Comparison of ENCODE assay signal across 24 cellular contexts in the genomic region with DNA sequence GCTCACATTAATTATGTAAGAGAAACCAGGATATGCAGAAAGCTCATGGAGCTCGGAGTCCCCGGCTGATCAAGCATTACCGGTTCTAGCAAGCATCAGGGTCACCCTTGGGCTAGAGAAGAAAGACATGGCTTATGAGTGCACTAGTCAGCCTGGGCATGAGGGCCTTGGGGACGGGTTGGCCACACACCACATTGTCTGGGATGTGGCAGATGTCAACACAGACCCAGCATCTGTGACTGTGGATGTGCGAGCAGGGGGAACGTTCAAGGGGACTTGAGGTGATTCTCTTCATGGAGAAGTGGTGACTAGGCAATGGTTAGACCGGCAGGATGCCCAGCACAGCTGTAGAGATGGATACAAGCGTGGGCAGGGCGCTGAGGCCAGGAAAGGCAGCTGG. TPM values are rescaled to one million over a fixed set of nuclear protein-coding genes. Genes with fewer than 3 reads are reported as not detected.
DNase-seq lines count a peak whose midpoint lies in the region; ATAC-seq and TF ChIP-seq lines count a peak whose summit lies in the region.
"Had no signal": no experiment of that assay in that cellular context is flagged by ENCODE, and none has a peak within 500 bp of the region (broad histone marks: within the 10 kb centered on the region; RNA-seq: fewer than 3 reads in every experiment).

No MANE protein-coding gene starts in this region.

- no peaks in the 10 kb centered on the region for H4K20me1 ChIP-seq in OCI-LY7 (ENCODE audit: insufficient read depth, low read length)

- no peaks in the 10 kb centered on the region for H3K4me1 Mint-ChIP-seq in activated CD8-positive, alpha-beta T cell treated with anti-CD3 and anti-CD28 coated beads for 36 hours (ENCODE audit: low read depth)
- peaks cover 17% of the 10 kb centered on the region for H3K4me1 Mint-ChIP-seq in glutamatergic neuron (ENCODE audit: low read depth, unreplicated experiment)
- H3K4me1 Mint-ChIP-seq in type B pancreatic cell (ENCODE audit: unreplicated experiment) = no peaks in the 10 kb centered on the region
- H3K4me1 Mint-ChIP-seq: neural progenitor cell had no signal

- no peaks in the 10 kb centered on the region for H3K9me3 ChIP-seq in HAP-1
- H3K9me3 ChIP-seq in OCI-LY7 (ENCODE audit: low read length) = no peaks in the 10 kb centered on the region
- H3K9me3 ChIP-seq: mucosa of descending colon had no signal

- peak overlapping the region; percentile 46 for H3K27ac Mint-ChIP-seq in activated CD8-positive, alpha-beta T cell treated with anti-CD3 and anti-CD28 coated beads for 36 hours
- peak overlapping the region; percentile 99 for H3K27ac Mint-ChIP-seq in glutamatergic neuron (ENCODE audit: unreplicated experiment)
- H3K27ac Mint-ChIP-seq in type B pancreatic cell = peak overlapping the region; percentile 74
- H3K27ac Mint-ChIP-seq: activated CD4-positive, alpha-beta T cell treated with anti-CD3 and anti-CD28 coated beads, Interleukin-2, amount 10 ng/mL, durations not matched to agents 7 days and 5 days; activated naive CD8-positive, alpha-beta T cell treated with anti-CD3 and anti-CD28 coated beads, Interleukin-2, amount 50 U/mL, for 24 hours; neural progenitor cell had no signal

- H3K4me2 ChIP-seq in OCI-LY7 (ENCODE audit: low read length) = no peak overlapping the region
- H3K4me2 ChIP-seq: neural progenitor cell had no signal

- no peaks in the 10 kb centered on the region for H3K9me3 Mint-ChIP-seq in activated CD8-positive, alpha-beta T cell treated with anti-CD3 and anti-CD28 coated beads for 36 hours
- H3K9me3 Mint-ChIP-seq in glutamatergic neuron (ENCODE audit: unreplicated experiment) (peaks cover 15% of the 10 kb centered on the region), type B pancreatic cell (no peaks in the 10 kb centered on the region)
- H3K9me3 Mint-ChIP-seq: activated CD4-positive, alpha-beta T cell treated with anti-CD3 and anti-CD28 coated beads, Interleukin-2, amount 10 ng/mL, durations not matched to agents 7 days and 5 days; activated naive CD8-positive, alpha-beta T cell treated with anti-CD3 and anti-CD28 coated beads, Interleukin-2, amount 50 U/mL, for 24 hours; CD4-positive, CD25-positive, alpha-beta regulatory T cell; neural progenitor cell had no signal

- no peak overlapping the region for H3K4me3 Mint-ChIP-seq in activated CD8-positive, alpha-beta T cell treated with anti-CD3 and anti-CD28 coated beads for 36 hours
- peak overlapping the region; percentile 74 for H3K4me3 Mint-ChIP-seq in glutamatergic neuron (ENCODE audit: unreplicated experiment)
- H3K4me3 Mint-ChIP-seq in type B pancreatic cell = no peak overlapping the region
- H3K4me3 Mint-ChIP-seq: activated CD4-positive, alpha-beta T cell treated with anti-CD3 and anti-CD28 coated beads, Interleukin-2, amount 10 ng/mL, durations not matched to agents 7 days and 5 days; activated naive CD8-positive, alpha-beta T cell treated with anti-CD3 and anti-CD28 coated beads, Interleukin-2, amount 50 U/mL, for 24 hours; CD4-positive, CD25-positive, alpha-beta regulatory T cell; neural progenitor cell had no signal

- intact Hi-C loops in Right ventricle myocardium inferior (cut with DNase I) = no loop called here
- intact Hi-C loops in cardiac septum (cut with DNase I) = loop anchor here (5.0 kb wide), 1 partner anchor 35 kb away; a partner anchor contains a TSS
- intact Hi-C loops in activated CD8-positive, alpha-beta T cell treated with anti-CD3 and anti-CD28 coated beads for 36 hours (cut with micrococcal nuclease) = no loop called here
- intact Hi-C loops in OCI-LY7 (cut with micrococcal nuclease; ENCODE audit: unreplicated experiment) = no loop called here

- H3K27me3 ChIP-seq in HAP-1 (ENCODE audit: low read depth) = no peaks in the 10 kb centered on the region
- H3K27me3 ChIP-seq: foreskin keratinocyte, neural progenitor cell had no signal

- CTCF ChIA-PET in activated CD8-positive, alpha-beta T cell treated with anti-CD3 and anti-CD28 coated beads for 36 hours (lab: Charles Lee) = no interaction called here
- CTCF ChIA-PET in OCI-LY7 (lab: Charles Lee; ENCODE audit: unreplicated experiment) = no interaction called here

- no peaks in the 10 kb centered on the region for H3K79me2 ChIP-seq in OCI-LY7 (ENCODE audit: insufficient read depth, low read depth, low read length)

- H3K9me2 ChIP-seq in OCI-LY7 (ENCODE audit: insufficient read depth, low read length) = no peaks in the 10 kb centered on the region

- H3K36me3 ChIP-seq in HAP-1 (replicated peaks) (peaks cover 50% of the 10 kb centered on the region), OCI-LY7 (ENCODE audit: insufficient read depth, low read length) (peaks cover 74% of the 10 kb centered on the region)
- H3K36me3 ChIP-seq: neural progenitor cell had no signal

- BruUV-seq in OCI-LY7 (replicated peaks; lab: Mats Ljungman, UMichigan) = no TSS peak

- no peak for ATAC-seq in Right ventricle myocardium inferior
- no peak for ATAC-seq in activated CD8-positive, alpha-beta T cell treated with anti-CD3 and anti-CD28 coated beads for 36 hours
- ATAC-seq: activated naive CD8-positive, alpha-beta T cell treated with anti-CD3 and anti-CD28 coated beads, Interleukin-2, amount 50 U/mL, for 24 hours; GM12878; HepG2 had no signal

- H3K27me3 Mint-ChIP-seq in activated CD8-positive, alpha-beta T cell treated with anti-CD3 and anti-CD28 coated beads for 36 hours = no peaks in the 10 kb centered on the region
- peaks cover 15% of the 10 kb centered on the region for H3K27me3 Mint-ChIP-seq in glutamatergic neuron (ENCODE audit: unreplicated experiment)
- no peaks in the 10 kb centered on the region for H3K27me3 Mint-ChIP-seq in type B pancreatic cell
- H3K27me3 Mint-ChIP-seq: activated CD4-positive, alpha-beta T cell treated with anti-CD3 and anti-CD28 coated beads, Interleukin-2, amount 10 ng/mL, durations not matched to agents 7 days and 5 days; activated naive CD8-positive, alpha-beta T cell treated with anti-CD3 and anti-CD28 coated beads, Interleukin-2, amount 50 U/mL, for 24 hours; CD4-positive, CD25-positive, alpha-beta regulatory T cell had no signal

- H2AFZ ChIP-seq in OCI-LY7 (ENCODE audit: low read length) = no peak overlapping the region
- H2AFZ ChIP-seq: neural progenitor cell had no signal

- in situ Hi-C loops in HAP-1 (cut with MboI; ENCODE audit: low sequenced_read_pairs) = no loop called here

- H3K4me3 ChIP-seq in HAP-1 (no peak overlapping the region), OCI-LY7 (ENCODE audit: low read depth, low read length, poor library complexity, severe bottlenecking) (no peak overlapping the region)
- H3K4me3 ChIP-seq: coronary artery, GM12878, mucosa of descending colon, neural progenitor cell had no signal

- H3K4me1 ChIP-seq in HAP-1 (no peaks in the 10 kb centered on the region), OCI-LY7 (ENCODE audit: insufficient read depth, low read length, poor library complexity, severe bottlenecking) (no peaks in the 10 kb centered on the region)
- H3K4me1 ChIP-seq: neural progenitor cell had no signal

- H3K27ac ChIP-seq in OCI-LY7 (ENCODE audit: low read depth, low read length, poor library complexity, severe bottlenecking) = no peak overlapping the region
- H3K27ac ChIP-seq: foreskin keratinocyte, neural progenitor cell had no signal

- H3K36me3 Mint-ChIP-seq in activated CD8-positive, alpha-beta T cell treated with anti-CD3 and anti-CD28 coated beads for 36 hours (ENCODE audit: low read depth) = peaks cover 29% of the 10 kb centered on the region
- H3K36me3 Mint-ChIP-seq in glutamatergic neuron (ENCODE audit: unreplicated experiment) (no peaks in the 10 kb centered on the region), type B pancreatic cell (peaks cover 20% of the 10 kb centered on the region)

- DNase-seq in Right ventricle myocardium inferior (ENCODE audit: missing footprints) (peak; percentile 44), cardiac septum (ENCODE audit: low spot score) (no peak), glutamatergic neuron (peak; percentile 55), type B pancreatic cell (ENCODE audit: extremely low spot score, unreplicated experiment) (no peak), HAP-1 (ENCODE audit: low spot score in 2 of 2) (no peak), OCI-LY7 (ENCODE audit: low spot score) (no peak), NCI-H2171 treated with DMSO at 0.1 percent for 48 hours (lab: John Stamatoyannopoulos, UW) (no peak)
- no peak for DNase-seq in activated CD8-positive, alpha-beta T cell treated with anti-CD3 and anti-CD28 coated beads for 36 hours
- DNase-seq: activated CD4-positive, alpha-beta T cell treated with anti-CD3 and anti-CD28 coated beads, Interleukin-2, amount 10 ng/mL, durations not matched to agents 7 days and 5 days; activated CD8-positive, alpha-beta memory T cell treated with anti-CD3 and anti-CD28 coated beads, Interleukin-2, amount 50 U/mL, for 4 hours; activated effector memory CD4-positive, alpha-beta T cell treated with Interleukin-2 at 50 U/mL for 16 hours; activated naive CD8-positive, alpha-beta T cell treated with anti-CD3 and anti-CD28 coated beads, Interleukin-2, amount 50 U/mL, for 24 hours; CD4-positive, CD25-positive, alpha-beta regulatory T cell; DMS153; foreskin keratinocyte; NCI-H1417 treated with DMSO at 0.1 percent for 48 hours; NCI-H2171; OCI-M1; SHP77 had no signal

- POLR2A ChIA-PET in activated CD8-positive, alpha-beta T cell treated with anti-CD3 and anti-CD28 coated beads for 36 hours (lab: Charles Lee) = no interaction called here
- POLR2A ChIA-PET in OCI-LY7 (lab: Charles Lee) = no interaction called here

- TF ChIP-seq CTCF in activated CD8-positive, alpha-beta T cell treated with anti-CD3 and anti-CD28 coated beads for 36 hours (IDR thresholded peaks at IDR 0.05) = no peak
- TF ChIP-seq CTCF in glutamatergic neuron (IDR thresholded peaks at IDR 0.05; ENCODE audit: partially characterized antibody, unreplicated experiment) (no peak), type B pancreatic cell (conservative IDR thresholded peaks at IDR 0.05) (no peak), OCI-LY7 (conservative IDR thresholded peaks at IDR 0.05; ENCODE audit: low read length) (no peak)

RNA-seq across cellular contexts. Expression of a gene that starts 13.7 kb away (rescaled TPM):
- 62.2 TPM for total RNA-seq in Right ventricle myocardium inferior
- 62.4 TPM for total RNA-seq in cardiac septum
- 100 to 1,000 TPM; 131 to 134 TPM for total RNA-seq in activated CD8-positive, alpha-beta T cell treated with anti-CD3 and anti-CD28 coated beads for 36 hours
- 291 TPM for total RNA-seq in glutamatergic neuron (ENCODE audit: unreplicated experiment)
- 112 and 122 TPM in 2 replicates for total RNA-seq in type B pancreatic cell (ENCODE audit: low replicate concordance)
- total RNA-seq in OCI-LY7 (2014; rRNA removed; shearing (Covaris generic)) = 17.2 and 18.0 TPM in 2 replicates
- 79.7 and 91.7 TPM in 2 replicates for total RNA-seq in OCI-LY7 (2022)

RNA-seq across cellular contexts. Expression of a gene that starts 34.2 kb away (rescaled TPM):
- 524 TPM for total RNA-seq in Right ventricle myocardium inferior
- 436 TPM for total RNA-seq in cardiac septum
- total RNA-seq in activated CD8-positive, alpha-beta T cell treated with anti-CD3 and anti-CD28 coated beads for 36 hours = 1,000 to 10,000 TPM; 2,824 to 2,882 TPM
- 1,460 TPM for total RNA-seq in glutamatergic neuron (ENCODE audit: unreplicated experiment)
- total RNA-seq in type B pancreatic cell (ENCODE audit: low replicate concordance) = 1,428 and 1,469 TPM in 2 replicates
- 2,827 and 2,935 TPM in 2 replicates for total RNA-seq in OCI-LY7 (2014; rRNA removed; shearing (Covaris generic))
- 2,267 and 2,573 TPM in 2 replicates for total RNA-seq in OCI-LY7 (2022)

Comparison
In these comparisons a context has a peak if more than half of its experiments do, and no peak if none do; other contexts are left out.
1. DNase-seq: peak in Right ventricle myocardium inferior (single experiment) and glutamatergic neuron (single experiment); none in cardiac septum (single experiment), activated CD8-positive, alpha-beta T cell treated with anti-CD3 and anti-CD28 coated beads for 36 hours (single experiment), type B pancreatic cell (single experiment), HAP-1 (0 of 2), OCI-LY7 (single experiment) and NCI-H2171 treated with DMSO at 0.1 percent for 48 hours (single experiment).
2. H3K27ac Mint-ChIP-seq: peak in every context shown above with its lines; median percentile 99 in glutamatergic neuron; 74 in type B pancreatic cell; 46 in activated CD8-positive, alpha-beta T cell treated with anti-CD3 and anti-CD28 coated beads for 36 hours.